ENCODE assay signal across 1 cellular context in the genomic region with DNA sequence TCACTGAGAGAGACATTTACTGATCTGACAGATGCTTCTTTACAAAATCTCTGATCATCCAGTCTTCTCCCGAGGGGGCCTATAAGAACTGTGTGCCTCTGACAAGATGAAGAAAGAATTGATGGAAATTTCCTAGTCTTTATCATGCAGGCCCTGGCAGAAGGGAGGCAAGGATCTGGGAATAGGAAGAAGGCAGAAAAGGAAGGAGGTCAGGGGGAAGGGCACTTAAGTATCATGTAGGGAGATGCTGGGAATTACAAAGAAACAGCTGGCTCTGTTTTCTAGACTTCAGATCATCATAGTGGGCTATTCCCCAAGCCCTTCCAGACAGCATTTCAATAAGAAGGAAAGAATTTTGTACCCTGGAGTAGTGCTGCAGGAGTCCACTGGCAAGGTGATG.
TF ChIP-seq lines count a peak whose summit lies in the region.

No MANE protein-coding gene starts in this region.

TF ChIP-seq in GM23338, 12 proteins besides CTCF, POLR2A, EP300 and RAD21 (continued from another document):
- TF ChIP-seq ZNF462 (CRISPR knock-in tag; IDR thresholded peaks at IDR 0.05) = no peak
- TF ChIP-seq POLR2AphosphoS5 (IDR thresholded peaks at IDR 0.05; ENCODE audit: low read depth) = no peak
- TF ChIP-seq JUNB (IDR thresholded peaks at IDR 0.05; ENCODE audit: unreplicated experiment) = no peak
- no peak for TF ChIP-seq REST (IDR thresholded peaks at IDR 0.05; ENCODE audit: unreplicated experiment)
- TF ChIP-seq, protein P1, sequence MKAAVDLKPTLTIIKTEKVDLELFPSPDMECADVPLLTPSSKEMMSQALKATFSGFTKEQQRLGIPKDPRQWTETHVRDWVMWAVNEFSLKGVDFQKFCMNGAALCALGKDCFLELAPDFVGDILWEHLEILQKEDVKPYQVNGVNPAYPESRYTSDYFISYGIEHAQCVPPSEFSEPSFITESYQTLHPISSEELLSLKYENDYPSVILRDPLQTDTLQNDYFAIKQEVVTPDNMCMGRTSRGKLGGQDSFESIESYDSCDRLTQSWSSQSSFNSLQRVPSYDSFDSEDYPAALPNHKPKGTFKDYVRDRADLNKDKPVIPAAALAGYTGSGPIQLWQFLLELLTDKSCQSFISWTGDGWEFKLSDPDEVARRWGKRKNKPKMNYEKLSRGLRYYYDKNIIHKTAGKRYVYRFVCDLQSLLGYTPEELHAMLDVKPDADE (IDR thresholded peaks at IDR 0.05) = no peak
- TF ChIP-seq ZNF114 (CRISPR knock-in tag; IDR thresholded peaks at IDR 0.05) = no peak
- TF ChIP-seq NANOG (IDR thresholded peaks at IDR 0.05; ENCODE audit: borderline replicate concordance) = no peak
- no peak for TF ChIP-seq STAT1 (IDR thresholded peaks at IDR 0.05; ENCODE audit: unreplicated experiment)
- TF ChIP-seq ZNF331 (CRISPR knock-in tag; IDR thresholded peaks at IDR 0.05; ENCODE audit: low read depth) = no peak
- TF ChIP-seq EZH2phosphoT487 (IDR thresholded peaks at IDR 0.05; ENCODE audit: unreplicated experiment) = no peak
